6 cellular contexts compared by ENCODE assay signal in the genomic region with DNA sequence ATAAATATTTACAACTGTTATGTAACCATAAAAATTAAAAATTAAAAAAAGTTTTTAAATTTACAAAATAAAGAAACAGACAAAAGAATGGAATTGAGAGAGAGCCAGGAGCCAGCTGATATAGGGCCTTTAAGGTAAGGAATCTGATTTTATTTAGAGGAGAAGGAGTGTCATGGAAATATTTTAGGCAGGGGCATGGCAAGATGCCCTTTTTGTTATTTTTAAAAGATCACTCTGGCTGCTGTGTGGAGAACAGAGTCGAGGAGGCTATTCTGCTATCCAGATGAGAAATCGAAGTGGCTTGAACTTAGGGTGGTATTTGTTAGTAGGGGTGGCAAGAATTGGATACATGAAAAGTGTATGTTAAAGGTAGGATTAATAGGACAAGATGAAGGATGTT.
"Had no signal": no experiment of that assay in that cellular context is flagged by ENCODE, and none has a peak within 500 bp of the region (broad histone marks: within the 10 kb centered on the region; RNA-seq: fewer than 3 reads in every experiment).

No MANE protein-coding gene starts in this region.

- DNase-seq: IMR-90, KBM-7 had no signal

- ATAC-seq: HepG2, K562 had no signal

- H3K4me3 Mint-ChIP-seq: IgD-negative memory B cell had no signal

- H3K4me1 Mint-ChIP-seq: IgD-negative memory B cell had no signal

- H3K4me3 ChIP-seq: K562 had no signal

- H3K27ac Mint-ChIP-seq: IgD-negative memory B cell had no signal

- H3K27ac ChIP-seq: HL-60 had no signal

- H3K27me3 Mint-ChIP-seq: IgD-negative memory B cell had no signal
